Comparison of ENCODE assay signal across 10 cellular contexts in genomic region chr11:119306373-119306890, GRCh38. TPM values are rescaled to one million over a fixed set of nuclear protein-coding genes. Genes with fewer than 3 reads are reported as not detected.
DNase-seq lines count a peak whose midpoint lies in the region; ATAC-seq and TF ChIP-seq lines count a peak whose summit lies in the region.
"Had no signal": no experiment of that assay in that cellular context is flagged by ENCODE, and none has a peak within 500 bp of the region (broad histone marks: within the 10 kb centered on the region; RNA-seq: fewer than 3 reads in every experiment).

No MANE protein-coding gene starts in this region.

- peaks cover 8 to 30% (median 22%) of the 10 kb centered on the region in 4 donors for H3K4me1 Mint-ChIP-seq in CD4-positive, CD25-positive, alpha-beta regulatory T cell
- H3K4me1 Mint-ChIP-seq in chondrocyte (ENCODE audit: low read depth), result peaks cover 25% of the 10 kb centered on the region
- peaks cover 22 to 41% (median 31%) of the 10 kb centered on the region in 4 donors for H3K4me1 Mint-ChIP-seq in naive thymus-derived CD8-positive, alpha-beta T cell

- peaks cover 26% of the 10 kb centered on the region for H3K36me3 Mint-ChIP-seq in CD4-positive, CD25-positive, alpha-beta regulatory T cell
- peaks cover 31% of the 10 kb centered on the region for H3K36me3 Mint-ChIP-seq in chondrocyte (ENCODE audit: low read depth)
- peaks cover 5 to 43% (median 7%) of the 10 kb centered on the region in 3 donors for H3K36me3 Mint-ChIP-seq in naive thymus-derived CD8-positive, alpha-beta T cell

- no peak overlapping the region for H2AFZ ChIP-seq in hepatocyte

- H3K4me3 Mint-ChIP-seq in CD4-positive, CD25-positive, alpha-beta regulatory T cell, result peak overlapping the region in 3 of 4 donors; percentile 16 to 78 (median 22)
- H3K4me3 Mint-ChIP-seq in chondrocyte (ENCODE audit: unreplicated experiment), result no peak overlapping the region
- peak overlapping the region; percentile 66 to 89 (median 81) for H3K4me3 Mint-ChIP-seq in naive thymus-derived CD8-positive, alpha-beta T cell

- intact Hi-C loops in posterior vena cava (cut with DNase I), result no loop called here

- H4K20me1 ChIP-seq in hepatocyte (ENCODE audit: insufficient read depth, poor library complexity, severe bottlenecking), result no peaks in the 10 kb centered on the region

- ATAC-seq in CD4-positive, CD25-positive, alpha-beta regulatory T cell (ENCODE audit: low read depth in 2 of 2), result peak; percentile 77 to 81
- ATAC-seq in naive thymus-derived CD8-positive, alpha-beta T cell, result peak; percentile 93 to 97

- no peak overlapping the region for H3K4me3 ChIP-seq in CD4-positive, CD25-positive, alpha-beta regulatory T cell (ENCODE audit: low read depth, low read length)
- H3K4me3 ChIP-seq in SK-N-MC (no peak overlapping the region), hepatocyte (no peak overlapping the region)

- no peaks in the 10 kb centered on the region for H3K9me3 ChIP-seq in CD4-positive, CD25-positive, alpha-beta regulatory T cell (ENCODE audit: control insufficient read depth in 2 of 2, low read length in 2 of 2)
- H3K9me3 ChIP-seq in SK-N-MC (ENCODE audit: low read depth, low read length) (no peaks in the 10 kb centered on the region), hepatocyte (ENCODE audit: low read depth) (no peaks in the 10 kb centered on the region)

- peak in 2 of 3 donors; percentile 49 to 50 for DNase-seq in CD4-positive, CD25-positive, alpha-beta regulatory T cell
- no peak for DNase-seq in SK-N-MC (ENCODE audit: low read depth, low spot score)
- DNase-seq in chondrocyte (ENCODE audit: low spot score), result no peak
- peak in 8 of 10 donors; percentile 60 to 87 (median 78) for DNase-seq in naive thymus-derived CD8-positive, alpha-beta T cell
- DNase-seq in hepatocyte (ENCODE audit: low spot score), result no peak
- DNase-seq in islet precursor cell, result no peak
- DNase-seq in NCI-H2171 treated with DMSO at 0.1 percent for 48 hours (lab: John Stamatoyannopoulos, UW), result no peak
- no peak for DNase-seq in posterior vena cava (ENCODE audit: low spot score)
- DNase-seq: NCI-H187 treated with DMSO at 0.1 percent for 48 hours had no signal

- no peaks in the 10 kb centered on the region for H3K79me2 ChIP-seq in hepatocyte

- peak overlapping the region; percentile 42 for H3K27ac ChIP-seq in CD4-positive, CD25-positive, alpha-beta regulatory T cell (ENCODE audit: insufficient read depth, low read length, poor library complexity, severe bottlenecking)
- H3K27ac ChIP-seq in SK-N-MC (0 out of 2 replicates have a peak overlapping the region, but pooled peaks have one; percentile 19), hepatocyte (no peak overlapping the region)

- H3K9me2 ChIP-seq in hepatocyte (replicated peaks; ENCODE audit: insufficient read depth), result no peaks in the 10 kb centered on the region

- no peak overlapping the region for H3K9ac ChIP-seq in SK-N-MC (ENCODE audit: insufficient read length)

- POLR2A ChIA-PET in naive thymus-derived CD8-positive, alpha-beta T cell (lab: Charles Lee), result interaction anchor here (0.6 to 7.8 kb wide), 9 partner anchors 14 to 141 kb away, joined by 3 to 138 read pairs (median 4); partner anchors contain the start of genes CBL, MCAM and RNF26

- H3K27me3 ChIP-seq in CD4-positive, CD25-positive, alpha-beta regulatory T cell (ENCODE audit: control insufficient read depth, insufficient read depth, low read length), result no peaks in the 10 kb centered on the region
- no peaks in the 10 kb centered on the region for H3K27me3 ChIP-seq in hepatocyte

- H3K4me1 ChIP-seq in CD4-positive, CD25-positive, alpha-beta regulatory T cell (ENCODE audit: control insufficient read depth, insufficient read depth, low read length, poor library complexity, severe bottlenecking), result peaks cover 19% of the 10 kb centered on the region
- H3K4me1 ChIP-seq in hepatocyte (ENCODE audit: insufficient read depth), result no peaks in the 10 kb centered on the region

- no peaks in the 10 kb centered on the region for H3K27me3 Mint-ChIP-seq in CD4-positive, CD25-positive, alpha-beta regulatory T cell
- H3K27me3 Mint-ChIP-seq in chondrocyte (ENCODE audit: low read depth), result no peaks in the 10 kb centered on the region
- H3K27me3 Mint-ChIP-seq in naive thymus-derived CD8-positive, alpha-beta T cell, result no peaks in the 10 kb centered on the region

- H3K36me3 ChIP-seq in CD4-positive, CD25-positive, alpha-beta regulatory T cell (ENCODE audit: control insufficient read depth, insufficient read depth, low read length), result peaks cover 34% of the 10 kb centered on the region
- H3K36me3 ChIP-seq in SK-N-MC (ENCODE audit: insufficient read depth, low read length), result peaks cover 29% of the 10 kb centered on the region
- no peaks in the 10 kb centered on the region for H3K36me3 ChIP-seq in hepatocyte (replicated peaks; ENCODE audit: insufficient read depth, low read depth)

- WGBS in hepatocyte (ENCODE audit: low lambda C conversion rate, missing lambda C conversion rate), result 83% methylated on average over 5 of the region's 5 CpGs

- no peak for TF ChIP-seq CTCF in chondrocyte (IDR thresholded peaks at IDR 0.05)
- no peak for TF ChIP-seq CTCF in hepatocyte (IDR thresholded peaks at IDR 0.05; ENCODE audit: poor library complexity)

- H3K4me2 ChIP-seq in hepatocyte, result no peak overlapping the region

- no peaks in the 10 kb centered on the region for H3K9me3 Mint-ChIP-seq in CD4-positive, CD25-positive, alpha-beta regulatory T cell
- H3K9me3 Mint-ChIP-seq in chondrocyte (ENCODE audit: low read depth), result no peaks in the 10 kb centered on the region
- no peaks in the 10 kb centered on the region for H3K9me3 Mint-ChIP-seq in naive thymus-derived CD8-positive, alpha-beta T cell

- peak overlapping the region; percentile 84 to 98 (median 92) for H3K27ac Mint-ChIP-seq in CD4-positive, CD25-positive, alpha-beta regulatory T cell
- peak overlapping the region; percentile 88 for H3K27ac Mint-ChIP-seq in chondrocyte (ENCODE audit: unreplicated experiment)
- peak overlapping the region; percentile 92 to 100 (median 99) for H3K27ac Mint-ChIP-seq in naive thymus-derived CD8-positive, alpha-beta T cell

RNA-seq across cellular contexts. Expression of gene MCAM, which starts 10.5 kb away (rescaled TPM):
- 10.1 TPM for total RNA-seq in CD4-positive, CD25-positive, alpha-beta regulatory T cell
- 1 to 10 TPM in 3 of 4 donors, under 1 TPM in 1; 0.37 to 1.6 (median 1.5) TPM for polyA plus RNA-seq in CD4-positive, CD25-positive, alpha-beta regulatory T cell
- total RNA-seq in chondrocyte (170 to 527 TPM (median 509 TPM) in 3 replicates), hepatocyte (8.7 and 35.4 TPM in 2 replicates), posterior vena cava (100 to 1,000 TPM; 528 to 559 TPM)
- under 1 TPM; 0.33 to 0.55 TPM for total RNA-seq in naive thymus-derived CD8-positive, alpha-beta T cell
- polyA plus RNA-seq in naive thymus-derived CD8-positive, alpha-beta T cell, result 1 to 10 TPM in 1 of 3 donors, under 1 TPM in 2; 0.35 to 1.2 (median 0.65) TPM
- 5.1 and 6.1 TPM in 2 replicates for polyA plus RNA-seq in hepatocyte

RNA-seq across cellular contexts. Expression of gene RNF26, which starts 27.9 kb away (rescaled TPM):
- total RNA-seq in CD4-positive, CD25-positive, alpha-beta regulatory T cell, result 21.0 TPM
- 10 to 100 TPM; 27.5 to 38.3 (median 37.4) TPM for polyA plus RNA-seq in CD4-positive, CD25-positive, alpha-beta regulatory T cell
- total RNA-seq in chondrocyte, result 22.8 to 26.0 TPM (median 24.3 TPM) in 3 replicates
- total RNA-seq in naive thymus-derived CD8-positive, alpha-beta T cell, result 10 to 100 TPM; 19.8 to 21.1 TPM
- 10 to 100 TPM; 37.0 to 45.9 (median 39.6) TPM for polyA plus RNA-seq in naive thymus-derived CD8-positive, alpha-beta T cell
- 15.5 and 15.8 TPM in 2 replicates for total RNA-seq in hepatocyte
- polyA plus RNA-seq in hepatocyte, result 35.5 and 46.9 TPM in 2 replicates
- total RNA-seq in posterior vena cava, result 10 to 100 TPM; 22.1 to 23.3 TPM

RNA-seq across cellular contexts. Expression of gene C1QTNF5, which starts 34.3 kb away (rescaled TPM):
- total RNA-seq in CD4-positive, CD25-positive, alpha-beta regulatory T cell, result not detected
- polyA plus RNA-seq in CD4-positive, CD25-positive, alpha-beta regulatory T cell, result not detected
- total RNA-seq in chondrocyte, result 16.2 to 67.2 TPM (median 67.1 TPM) in 3 replicates
- not detected for total RNA-seq in naive thymus-derived CD8-positive, alpha-beta T cell
- not detected for polyA plus RNA-seq in naive thymus-derived CD8-positive, alpha-beta T cell
- total RNA-seq in hepatocyte, result 12.5 and 13.7 TPM in 2 replicates
- 18.0 and 23.6 TPM in 2 replicates for polyA plus RNA-seq in hepatocyte
- 10 to 100 TPM; 57.7 to 63.0 TPM for total RNA-seq in posterior vena cava

RNA-seq across cellular contexts. Expression of gene MFRP, which starts 40.1 kb away (rescaled TPM):
- not detected for total RNA-seq in CD4-positive, CD25-positive, alpha-beta regulatory T cell
- not detected for polyA plus RNA-seq in CD4-positive, CD25-positive, alpha-beta regulatory T cell
- not detected in 3 replicates for total RNA-seq in chondrocyte
- total RNA-seq in naive thymus-derived CD8-positive, alpha-beta T cell, result not detected
- polyA plus RNA-seq in naive thymus-derived CD8-positive, alpha-beta T cell, result not detected
- total RNA-seq in hepatocyte, result 0.08 TPM in 1 of 2 replicates, not detected in the other
- not detected in 2 replicates for polyA plus RNA-seq in hepatocyte
- not detected for total RNA-seq in posterior vena cava
- total RNA-seq: kidney epithelial cell had no signal

Comparison
In these comparisons a context has a peak if more than half of its experiments do, and no peak if none do; other contexts are left out.
1. DNase-seq: peak in CD4-positive, CD25-positive, alpha-beta regulatory T cell (2 of 3) and naive thymus-derived CD8-positive, alpha-beta T cell (8 of 10); none in SK-N-MC (single experiment), chondrocyte (single experiment), hepatocyte (single experiment), islet precursor cell (single experiment), NCI-H2171 treated with DMSO at 0.1 percent for 48 hours (single experiment) and posterior vena cava (single experiment).
2. RNA of gene C1QTNF5, which starts 34.3 kb away (total RNA-seq): 16.2 to 67.2 TPM in chondrocyte, 57.7 to 63.0 TPM in posterior vena cava and 12.5 to 13.7 TPM in hepatocyte; not detected in CD4-positive, CD25-positive, alpha-beta regulatory T cell (single experiment) and not detected in naive thymus-derived CD8-positive, alpha-beta T cell; every median in the first group is over 10 times any median in the second.
3. Peak in every context shown above with its lines, with median percentiles within 50 percentile points of each other: H3K27ac Mint-ChIP-seq.